ENCODE assay signal across 8 cellular contexts in the genomic region with DNA sequence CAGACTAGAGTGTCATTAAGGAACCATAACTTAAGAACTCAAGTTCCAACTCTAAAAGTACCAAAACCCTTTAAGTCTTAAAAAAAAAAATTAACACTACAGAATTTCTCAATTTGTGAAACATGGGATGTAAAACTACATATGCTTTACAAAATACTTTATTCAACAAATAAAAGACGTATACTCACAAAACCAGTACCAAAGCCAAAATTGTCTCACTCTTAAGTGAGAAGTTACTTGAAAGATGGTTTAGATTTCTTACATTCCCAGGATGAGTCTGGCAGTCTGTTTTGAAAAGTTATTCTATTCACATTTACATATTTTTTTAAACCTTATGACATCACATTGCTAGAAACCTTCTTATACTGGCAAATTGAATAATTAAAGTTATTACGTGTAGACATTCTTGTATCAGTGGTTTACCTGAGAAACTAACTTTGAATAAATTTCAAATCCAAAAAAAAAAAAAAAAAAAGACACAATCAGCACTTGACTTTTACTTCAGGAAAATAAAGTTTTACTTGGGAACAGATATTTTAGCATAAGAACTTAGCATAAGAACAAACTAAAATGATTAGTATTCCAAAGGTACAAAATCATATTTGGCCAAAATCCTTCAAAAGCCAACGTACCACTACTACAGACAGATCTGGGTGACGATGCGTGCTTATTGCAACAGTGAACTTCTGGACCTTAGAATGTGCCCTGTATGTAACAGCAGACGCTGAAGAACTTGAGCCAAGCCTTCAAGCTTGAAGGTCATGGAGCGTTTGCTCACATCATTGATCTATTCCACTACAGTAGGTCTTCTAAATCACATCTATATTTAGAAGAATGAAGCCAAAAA. TPM values are rescaled to one million over a fixed set of nuclear protein-coding genes. Genes with fewer than 3 reads are reported as not detected.
DNase-seq lines count a peak whose midpoint lies in the region; ATAC-seq, FAIRE-seq and TF ChIP-seq lines count a peak whose summit lies in the region.

No MANE protein-coding gene starts in this region.

- FAIRE-seq in keratinocyte (lab: Jason Lieb, UNC): peak; percentile 65

- dilution Hi-C loops in keratinocyte (cut with MboI; ENCODE audit: extremely low pct_ligation_motif_present, low sequenced_read_pairs): no loop called here

- H3K36me3 ChIP-seq in keratinocyte (ENCODE audit: control insufficient read depth in 2 of 2, extremely low read depth in 1 of 2, insufficient read depth in 2 of 2, low read length in 2 of 2): no peaks in the 10 kb centered on the region
- H3K36me3 ChIP-seq in thyroid gland: no peaks in the 10 kb centered on the region

- H2AFZ ChIP-seq in keratinocyte (ENCODE audit: control insufficient read depth, low read length): no peak overlapping the region

- no peaks in the 10 kb centered on the region for H3K9me1 ChIP-seq in keratinocyte (ENCODE audit: control insufficient read depth, extremely low read depth, insufficient read depth, low read length)

- ATAC-seq in GM18519 (IDR thresholded peaks at IDR 0.05; ENCODE audit: low FRiP score, unreplicated experiment) (no peak), GM21619 (IDR thresholded peaks at IDR 0.05; ENCODE audit: unreplicated experiment) (no peak)

- no peaks in the 10 kb centered on the region for H4K20me1 ChIP-seq in keratinocyte (ENCODE audit: control insufficient read depth, extremely low read depth, insufficient read depth, low read length)

- H3K9me3 ChIP-seq in keratinocyte (ENCODE audit: control insufficient read depth, low read depth, low read length): no peaks in the 10 kb centered on the region
- H3K9me3 ChIP-seq in thyroid gland: no peaks in the 10 kb centered on the region

- peaks cover 13% of the 10 kb centered on the region for H3K4me1 ChIP-seq in keratinocyte (ENCODE audit: control insufficient read depth, extremely low read depth, insufficient read depth, low read length)
- H3K4me1 ChIP-seq in thyroid gland: peaks cover 0 to 11% of the 10 kb centered on the region in 2 donors

- H3K9ac ChIP-seq in keratinocyte (ENCODE audit: control insufficient read depth, extremely low read depth, insufficient read depth, low read length): peak overlapping the region; percentile 88

- H3K27me3 ChIP-seq in keratinocyte (ENCODE audit: control insufficient read depth, extremely low read depth, insufficient read depth, low read length) (no peaks in the 10 kb centered on the region), thyroid gland (no peaks in the 10 kb centered on the region)

- TF ChIP-seq CTCF in astrocyte of the spinal cord (IDR thresholded peaks at IDR 0.05; ENCODE audit: low read depth, low read length) (no peak), keratinocyte (optimal IDR thresholded peaks at IDR 0.05 in 1 of 3, IDR thresholded peaks at IDR 0.05 in 1 of 3, conservative IDR thresholded peaks at IDR 0.05 in 1 of 3; ENCODE audit: extremely low read depth in 1 of 3, insufficient read depth in 2 of 3, low read length in 3 of 3) (no peak), thyroid gland (IDR thresholded peaks at IDR 0.05) (no peak)

- intact Hi-C loops in thyroid gland (cut with DNase I): no loop called here

- in situ Hi-C loops in astrocyte of the spinal cord (cut with HindIII; ENCODE audit: low sequenced_read_pairs): no loop called here

- H3K4me2 ChIP-seq in keratinocyte (ENCODE audit: control insufficient read depth, extremely low read depth, insufficient read depth, low read depth, low read length): peak overlapping the region; percentile 94

- no peak for TF ChIP-seq POLR2A in thyroid gland (IDR thresholded peaks at IDR 0.05)

- H3K27ac ChIP-seq in keratinocyte (ENCODE audit: control insufficient read depth, insufficient read depth, low read length) (peak overlapping the region; percentile 86), thyroid gland (peak overlapping the region in 1 of 3 donors; percentile 24)

- peak; percentile 47 for DNase-seq in AG20443 (ENCODE audit: low spot score)
- peak; percentile 46 for DNase-seq in HT1080 (ENCODE audit: low read depth)
- DNase-seq in astrocyte of the spinal cord (ENCODE audit: low read depth, low spot score): peak; percentile 60
- DNase-seq in keratinocyte (ENCODE audit: low read depth, low spot score): no peak
- DNase-seq in thyroid gland: peak; percentile 9 to 11
- DNase-seq in middle frontal gyrus (ENCODE audit: extremely low spot score, low spot score): no peak

- H3K79me2 ChIP-seq in keratinocyte (ENCODE audit: control insufficient read depth, insufficient read depth, low read length): peaks cover 63% of the 10 kb centered on the region

- 33 to 41% methylated on average over 7 of the region's 7 CpGs for WGBS in thyroid gland, 2 donors

- H3K4me3 ChIP-seq in astrocyte of the spinal cord (ENCODE audit: low read depth, low read length) (peak overlapping the region; percentile 68), keratinocyte (ENCODE audit: control insufficient read depth in 2 of 3, extremely low read depth in 1 of 3, insufficient read depth in 2 of 3, low read depth in 1 of 3, low read length in 3 of 3) (peak overlapping the region; percentile 65 to 94 (median 84)), thyroid gland (replicated peaks in 1 of 3) (peak overlapping the region in 2 of 3 donors; percentile 28 to 50)

RNA-seq across cellular contexts. Expression of a gene that starts 2.6 kb away (rescaled TPM):
- total RNA-seq in HT1080 (2014; rRNA removed; shearing (Covaris generic)): 14.2 and 14.6 TPM in 2 replicates
- polyA plus RNA-seq in HT1080 (2015; cell fraction: cytosol; rRNA removed): 13.3 and 19.3 TPM in 2 replicates
- polyA plus RNA-seq in HT1080 (2015; cell fraction: nucleus; rRNA removed): 22.1 and 22.8 TPM in 2 replicates
- polyA plus RNA-seq in keratinocyte: 7.0 to 9.2 TPM (median 8.6 TPM) in 3 replicates
- 13.1 TPM for polyA plus RNA-seq in keratinocyte (2011; ENCODE audit: low read depth)
- 6.9 and 9.2 TPM in 2 replicates for polyA plus RNA-seq in keratinocyte (2011; cell fraction: cytosol; rRNA removed)
- 15.1 and 15.3 TPM in 2 replicates for polyA plus RNA-seq in keratinocyte (2011; cell fraction: nucleus; rRNA removed)
- 7.2 and 10.1 TPM in 2 replicates for polyA plus RNA-seq in keratinocyte (2012; ENCODE audit: low replicate concordance)
- polyA minus RNA-seq in keratinocyte: 10.8 to 32.3 TPM (median 15.3 TPM) in 3 replicates
- polyA minus RNA-seq in keratinocyte (2011; cell fraction: cytosol; rRNA and poly(A)+ RNA removed): 14.0 TPM
- 29.4 and 66.9 TPM in 2 replicates for polyA minus RNA-seq in keratinocyte (2011; cell fraction: nucleus; rRNA and poly(A)+ RNA removed)
- total RNA-seq in thyroid gland: 10 to 100 TPM; 25.0 to 50.0 (median 30.5) TPM

Comparison
In these comparisons a context has a peak if more than half of its experiments do, and no peak if none do; other contexts are left out.
1. DNase-seq: peak in AG20443 (single experiment), HT1080 (single experiment), astrocyte of the spinal cord (single experiment) and thyroid gland (2 of 2); none in keratinocyte (single experiment) and middle frontal gyrus (single experiment).
2. Peak in every context shown above with its lines, with median percentiles within 50 percentile points of each other: H3K4me3 ChIP-seq.